In genomic region chr16:78099372-78100161, GRCh38 we compare ENCODE assay signal across 8 cellular contexts. TPM values are rescaled to one million over a fixed set of nuclear protein-coding genes. Genes with fewer than 3 reads are reported as not detected.
DNase-seq lines count a peak whose midpoint lies in the region; ATAC-seq and TF ChIP-seq lines count a peak whose summit lies in the region.

WWOX (plus strand) TSS chr16:78099654.

- H3K27ac Mint-ChIP-seq in activated naive CD4-positive, alpha-beta T cell treated with anti-CD3 and anti-CD28 coated beads, Interleukin-2, amount 50 U/mL, for 72 hours = peak within 1 kb of the TSS; percentile 96 to 97

- TF ChIP-seq CTCF in GM10266 (IDR thresholded peaks at IDR 0.05; ENCODE audit: control insufficient read depth, insufficient read depth, low read depth, missing control alignments) (peak; percentile 94), osteoblast (IDR thresholded peaks at IDR 0.05; ENCODE audit: extremely low read depth, low read depth, low read length) (peak; percentile 74), thoracic aorta (IDR thresholded peaks at IDR 0.05) (peak; percentile 70)

- H3K9me3 ChIP-seq in osteoblast (ENCODE audit: low read depth, low read length) (no peaks in the 10 kb centered on the region), thoracic aorta (no peaks in the 10 kb centered on the region)

- ATAC-seq in HG02588 (IDR thresholded peaks at IDR 0.05; ENCODE audit: unreplicated experiment) = peak; percentile 94
- ATAC-seq in activated naive CD4-positive, alpha-beta T cell treated with anti-CD3 and anti-CD28 coated beads, Interleukin-2, amount 50 U/mL, for 72 hours = peak; percentile 94 to 95
- peak; percentile 87 for ATAC-seq in thoracic aorta (ENCODE audit: insufficient number of reproducible peaks, low FRiP score, low read depth)

- peaks cover 0 to 12% of the 10 kb centered on the region in 2 donors for H3K9me3 Mint-ChIP-seq in activated naive CD4-positive, alpha-beta T cell treated with anti-CD3 and anti-CD28 coated beads, Interleukin-2, amount 50 U/mL, for 72 hours

- no peaks in the 10 kb centered on the region for H4K20me1 ChIP-seq in osteoblast (ENCODE audit: insufficient read depth, low read length)

- H3K4me3 ChIP-seq in osteoblast (ENCODE audit: insufficient read depth, low read length) = peak within 1 kb of the TSS; percentile 99
- peak within 1 kb of the TSS; percentile 91 for H3K4me3 ChIP-seq in thoracic aorta

- H3K27ac ChIP-seq in osteoblast (ENCODE audit: low read depth, low read length) = peak within 1 kb of the TSS; percentile 74
- H3K27ac ChIP-seq in thoracic aorta = peak within 1 kb of the TSS; percentile 86

- H3K79me2 ChIP-seq in osteoblast (ENCODE audit: insufficient read depth, low read length) = no peaks in the 10 kb centered on the region

- H3K4me1 ChIP-seq in osteoblast (ENCODE audit: insufficient read depth, low read length) (peaks cover 5% of the 10 kb centered on the region), thoracic aorta (ENCODE audit: control insufficient read depth in 1 of 2, low read depth in 2 of 2) (peaks cover 7 to 37% of the 10 kb centered on the region in 2 donors)

- H3K4me2 ChIP-seq in osteoblast (ENCODE audit: insufficient read depth, low read length) = peak within 1 kb of the TSS; percentile 86

- no peaks in the 10 kb centered on the region for H3K27me3 ChIP-seq in osteoblast (ENCODE audit: insufficient read depth, low read length)
- H3K27me3 ChIP-seq in thoracic aorta (replicated peaks; ENCODE audit: insufficient read depth) = no peaks in the 10 kb centered on the region

- H3K36me3 ChIP-seq in osteoblast (ENCODE audit: insufficient read depth, low read length) = no peaks in the 10 kb centered on the region
- no peaks in the 10 kb centered on the region for H3K36me3 ChIP-seq in thoracic aorta

- H2AFZ ChIP-seq in osteoblast (ENCODE audit: low read length) = peak within 1 kb of the TSS; percentile 95

- peak; percentile 88 for DNase-seq in GM10266 (ENCODE audit: extremely low spot score)
- DNase-seq in NCI-H1048 (lab: John Stamatoyannopoulos, UW) = peak; percentile 84
- peak; percentile 94 for DNase-seq in SKM-1 (lab: John Stamatoyannopoulos, UW; ENCODE audit: unreplicated experiment)
- peak; percentile 89 to 92 for DNase-seq in activated naive CD4-positive, alpha-beta T cell treated with anti-CD3 and anti-CD28 coated beads, Interleukin-2, amount 50 U/mL, for 72 hours (ENCODE audit: low spot score in 2 of 2)
- DNase-seq in glomerular visceral epithelial cell (ENCODE audit: extremely low spot score) = peak; percentile 96
- peak; percentile 99 for DNase-seq in osteoblast (ENCODE audit: insufficient read length, low spot score, missing footprints)
- DNase-seq in thoracic aorta (ENCODE audit: low spot score) = peak; percentile 90

- peaks cover 0 to 7% of the 10 kb centered on the region in 2 donors for H3K36me3 Mint-ChIP-seq in activated naive CD4-positive, alpha-beta T cell treated with anti-CD3 and anti-CD28 coated beads, Interleukin-2, amount 50 U/mL, for 72 hours

RNA-seq across cellular contexts. Expression of gene WWOX, which starts in this region (rescaled TPM):
- total RNA-seq in activated naive CD4-positive, alpha-beta T cell treated with anti-CD3 and anti-CD28 coated beads, Interleukin-2, amount 50 U/mL, for 72 hours = 10 to 100 TPM; 12.6 to 17.2 TPM
- total RNA-seq in osteoblast (23.3 and 23.9 TPM in 2 replicates), thoracic aorta (10 to 100 TPM; 33.8 to 82.5 TPM)

Comparison
In these comparisons a context has a peak if more than half of its experiments do, and no peak if none do; other contexts are left out.
1. Peak in every context shown above with its lines: DNase-seq, ATAC-seq, H3K4me3 ChIP-seq and H3K27ac ChIP-seq.